ENCODE assay signal across 8 cellular contexts in the genomic region with DNA sequence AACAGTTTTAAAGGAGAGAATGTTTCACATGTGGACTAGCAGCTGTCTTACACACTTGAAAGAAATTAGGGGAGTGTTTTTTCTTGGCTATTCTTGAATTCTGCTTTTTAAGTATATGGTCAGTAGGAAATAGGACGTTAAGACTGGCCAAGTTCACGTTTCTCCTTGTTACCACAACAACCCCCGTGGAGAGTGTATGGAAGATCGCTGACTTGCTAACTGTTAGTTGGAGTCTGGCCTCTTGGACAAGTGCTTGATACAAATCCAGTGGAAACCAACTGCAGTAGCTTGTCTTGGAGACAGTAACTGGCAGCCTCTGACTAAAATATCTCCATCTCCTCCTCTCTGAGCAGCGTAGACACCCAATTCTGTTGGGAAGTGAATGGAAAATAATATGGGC. TPM values are rescaled to one million over a fixed set of nuclear protein-coding genes. Genes with fewer than 3 reads are reported as not detected.
A peak's percentile ranks its signal among the peaks of the same experiment; 100 is the strongest.
DNase-seq lines count a peak whose midpoint lies in the region; ATAC-seq and TF ChIP-seq lines count a peak whose summit lies in the region.

No MANE protein-coding gene starts in this region.

- no peaks in the 10 kb centered on the region for H3K9me3 Mint-ChIP-seq in activated CD4-positive, alpha-beta T cell treated with anti-CD3 and anti-CD28 coated beads, Interleukin-2, amount 10 ng/mL, durations not matched to agents 7 days and 5 days

- POLR2A ChIA-PET in activated CD4-positive, alpha-beta T cell treated with anti-CD3 and anti-CD28 coated beads, Interleukin-2, amount 10 ng/mL, durations not matched to agents 7 days and 5 days (lab: Charles Lee): no interaction called here

- peaks cover 8 to 35% of the 10 kb centered on the region in 2 donors for H3K4me1 ChIP-seq in ascending aorta
- H3K4me1 ChIP-seq in right lobe of liver: peaks cover 0 to 34% (median 17%) of the 10 kb centered on the region in 4 donors
- H3K4me1 ChIP-seq in thyroid gland: peaks cover 34% of the 10 kb centered on the region in 2 donors

- H3K9me3 ChIP-seq in ascending aorta (no peaks in the 10 kb centered on the region), right lobe of liver (no peaks in the 10 kb centered on the region), thyroid gland (no peaks in the 10 kb centered on the region)

- no peak for DNase-seq in activated CD4-positive, alpha-beta T cell treated with anti-CD3 and anti-CD28 coated beads, Interleukin-2, amount 10 ng/mL, durations not matched to agents 7 days and 5 days
- no peak for DNase-seq in activated CD4-positive, alpha-beta T cell treated with anti-CD3 and anti-CD28 coated beads for 1 hour
- DNase-seq in ascending aorta (ENCODE audit: low spot score in 2 of 2) (no peak), right lobe of liver (no peak), thyroid gland (peak in 1 of 2 donors; percentile 25), SHP77 (lab: John Stamatoyannopoulos, UW) (no peak), NCI-H524 (lab: John Stamatoyannopoulos, UW) (no peak)

- H3K4me3 Mint-ChIP-seq in activated CD4-positive, alpha-beta T cell treated with anti-CD3 and anti-CD28 coated beads, Interleukin-2, amount 10 ng/mL, durations not matched to agents 7 days and 5 days: peak overlapping the region; percentile 90

- H3K36me3 Mint-ChIP-seq in activated CD4-positive, alpha-beta T cell treated with anti-CD3 and anti-CD28 coated beads, Interleukin-2, amount 10 ng/mL, durations not matched to agents 7 days and 5 days (ENCODE audit: low read depth): peaks cover 3% of the 10 kb centered on the region

- no peaks in the 10 kb centered on the region for H3K27me3 ChIP-seq in ascending aorta
- H3K27me3 ChIP-seq in right lobe of liver: no peaks in the 10 kb centered on the region
- no peaks in the 10 kb centered on the region for H3K27me3 ChIP-seq in thyroid gland

- TF ChIP-seq POLR2A in right lobe of liver (IDR thresholded peaks at IDR 0.05) (no peak), thyroid gland (IDR thresholded peaks at IDR 0.05) (no peak)

- TF ChIP-seq CTCF in ascending aorta (IDR thresholded peaks at IDR 0.05) (no peak), right lobe of liver (IDR thresholded peaks at IDR 0.05) (no peak), thyroid gland (IDR thresholded peaks at IDR 0.05) (no peak)

- intact Hi-C loops in ascending aorta (cut with DNase I) (loop anchor here (1.0 kb wide), 1 partner anchor 23 kb away; no protein-coding TSS in a partner anchor), right lobe of liver (cut with DNase I) (no loop called here), thyroid gland (cut with DNase I) (no loop called here)

- H3K27ac Mint-ChIP-seq in activated CD4-positive, alpha-beta T cell treated with anti-CD3 and anti-CD28 coated beads, Interleukin-2, amount 10 ng/mL, durations not matched to agents 7 days and 5 days: peak overlapping the region; percentile 99

- H3K36me3 ChIP-seq in ascending aorta (no peaks in the 10 kb centered on the region), right lobe of liver (no peaks in the 10 kb centered on the region), thyroid gland (no peaks in the 10 kb centered on the region)

- ATAC-seq in right lobe of liver (no peak), HG03378 (IDR thresholded peaks at IDR 0.05; ENCODE audit: unreplicated experiment) (no peak)

- 16% methylated on average over 4 of the region's 5 CpGs for WGBS in right lobe of liver (ENCODE audit: insufficient coverage, low coverage, low lambda C conversion rate, missing lambda C conversion rate)
- WGBS in thyroid gland, 2 donors: 13 to 14% methylated on average over 5 of the region's 5 CpGs

- H3K4me3 ChIP-seq in ascending aorta: peak overlapping the region; percentile 75 to 95
- peak overlapping the region in 2 of 3 donors; percentile 9 to 52 for H3K4me3 ChIP-seq in right lobe of liver
- H3K4me3 ChIP-seq in thyroid gland (replicated peaks in 1 of 3): peak overlapping the region in 1 of 3 donors; percentile 38

- CTCF ChIA-PET in activated CD4-positive, alpha-beta T cell treated with anti-CD3 and anti-CD28 coated beads, Interleukin-2, amount 10 ng/mL, durations not matched to agents 7 days and 5 days (lab: Charles Lee): interaction anchor here (0.6 to 3.2 kb wide), 4 partner anchors 10 to 44 kb away, joined by 4 to 17 read pairs (median 5); no protein-coding TSS in a partner anchor

- H3K4me1 Mint-ChIP-seq in activated CD4-positive, alpha-beta T cell treated with anti-CD3 and anti-CD28 coated beads, Interleukin-2, amount 10 ng/mL, durations not matched to agents 7 days and 5 days: peaks cover 51% of the 10 kb centered on the region

- H3K27ac ChIP-seq in ascending aorta: peak overlapping the region; percentile 82 to 95
- peak overlapping the region; percentile 30 to 98 (median 54) for H3K27ac ChIP-seq in right lobe of liver
- peak overlapping the region; percentile 54 to 97 (median 83) for H3K27ac ChIP-seq in thyroid gland

- peaks cover 40% of the 10 kb centered on the region for H3K27me3 Mint-ChIP-seq in activated CD4-positive, alpha-beta T cell treated with anti-CD3 and anti-CD28 coated beads, Interleukin-2, amount 10 ng/mL, durations not matched to agents 7 days and 5 days

RNA-seq across cellular contexts. Expression of a gene that starts 3.8 kb away (rescaled TPM):
- 1 to 10 TPM in 1 of 2 experiments, under 1 TPM in 1; 0.97 to 1.6 TPM for total RNA-seq in activated CD4-positive, alpha-beta T cell treated with anti-CD3 and anti-CD28 coated beads, Interleukin-2, amount 10 ng/mL, durations not matched to agents 7 days and 5 days
- total RNA-seq in ascending aorta: 52.0 TPM
- total RNA-seq in right lobe of liver: 10 to 100 TPM; 36.7 to 97.2 (median 57.9) TPM
- total RNA-seq in thyroid gland: 100 to 1,000 TPM; 105 to 149 (median 118) TPM

Comparison
In these comparisons a context has a peak if more than half of its experiments do, and no peak if none do; other contexts are left out.
1. RNA of a gene that starts 3.8 kb away (total RNA-seq): 105 to 149 TPM in thyroid gland, 36.7 to 97.2 TPM in right lobe of liver and 52.0 TPM in ascending aorta (single experiment); 0.97 to 1.6 TPM in activated CD4-positive, alpha-beta T cell treated with anti-CD3 and anti-CD28 coated beads, Interleukin-2, amount 10 ng/mL, durations not matched to agents 7 days and 5 days; every median in the first group is over 10 times any median in the second.
2. Peak in every context shown above with its lines, with median percentiles within 50 percentile points of each other: H3K27ac ChIP-seq.